21 cellular contexts compared by ENCODE assay signal in the genomic region with DNA sequence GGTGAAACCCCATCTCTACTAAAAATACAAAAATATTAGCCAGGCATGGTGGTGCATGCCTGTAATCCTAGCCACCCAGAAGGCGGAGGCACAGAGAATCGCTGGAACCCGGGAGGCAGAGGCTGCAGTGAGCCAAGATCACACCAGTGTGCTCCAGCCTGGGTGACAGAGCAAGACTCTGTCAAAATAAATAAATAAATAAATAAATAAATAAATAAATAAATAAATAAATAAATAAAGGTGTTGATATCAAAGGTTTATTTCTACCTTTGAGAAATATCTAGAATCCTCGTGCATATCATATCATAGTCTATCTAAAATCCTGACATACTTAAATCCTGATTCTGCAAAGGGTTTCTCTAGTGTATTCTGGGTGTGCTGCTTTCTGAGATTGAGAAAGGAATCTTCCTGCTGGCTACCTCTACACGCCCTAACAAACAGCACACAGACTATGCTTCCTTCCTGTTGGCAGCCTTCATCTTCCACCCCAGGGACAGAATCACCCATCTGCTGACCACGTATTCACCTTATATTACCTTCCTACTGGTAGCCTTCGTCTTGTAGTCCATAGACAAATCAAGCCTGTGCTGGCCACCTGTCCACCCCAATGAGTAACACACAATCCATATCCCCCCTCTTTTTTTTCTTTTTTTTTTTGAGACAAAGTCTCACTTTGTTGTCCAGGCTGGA. TPM values are rescaled to one million over a fixed set of nuclear protein-coding genes. Genes with fewer than 3 reads are reported as not detected.
A peak's percentile ranks its signal among the peaks of the same experiment; 100 is the strongest.
DNase-seq lines count a peak whose midpoint lies in the region; ATAC-seq and TF ChIP-seq lines count a peak whose summit lies in the region.
"Had no signal": no experiment of that assay in that cellular context is flagged by ENCODE, and none has a peak within 500 bp of the region (broad histone marks: within the 10 kb centered on the region; RNA-seq: fewer than 3 reads in every experiment).

No MANE protein-coding gene starts in this region.

- CTCF ChIA-PET in HEK293 (lab: Yijun Ruan, JAX) (interaction anchor here (0.6 to 1.0 kb wide), 3 partner anchors 16 to 1140 kb away, joined by 3 to 6 read pairs (median 3); no protein-coding TSS in a partner anchor), Panc1 (lab: Charles Lee) (no interaction called here)

- H3K36me3 ChIP-seq in HEK293 (ENCODE audit: control insufficient read depth in 2 of 2, insufficient read depth in 1 of 2, low read length in 2 of 2): no peaks in the 10 kb centered on the region
- H3K36me3 ChIP-seq in Panc1 (ENCODE audit: control insufficient read depth, insufficient read depth, low read length): no peaks in the 10 kb centered on the region
- no peaks in the 10 kb centered on the region for H3K36me3 ChIP-seq in gastrocnemius medialis
- H3K36me3 ChIP-seq: brain microvascular endothelial cell, neutrophil had no signal

- DNase-seq in Panc1 (ENCODE audit: low read depth, low spot score): no peak
- no peak for DNase-seq in epithelial cell of prostate (ENCODE audit: low read depth, low spot score)
- no peak for DNase-seq in gastrocnemius medialis
- DNase-seq in activated CD4-positive, alpha-beta T cell treated with anti-CD3 and anti-CD28 coated beads, Interleukin-2, amount 50 U/mL, for 48 hours: no peak
- DNase-seq in NCI-H510A (lab: John Stamatoyannopoulos, UW): no peak
- DNase-seq: activated CD4-positive, CD25-positive, alpha-beta regulatory T cell treated with anti-CD3 and anti-CD28 coated beads, Interleukin-2, amount 50 U/mL, for 72 hours; activated gamma-delta T cell; activated naive CD8-positive, alpha-beta T cell treated with anti-CD3 and anti-CD28 coated beads, Interleukin-2, amount 50 U/mL, for 24 hours; activated T-cell treated with anti-CD3 and anti-CD28 coated beads, Interleukin-2, amount 50 U/mL, for 1 hour; brain microvascular endothelial cell; CD4-positive, alpha-beta T cell; GOT3; MG63; NCI-H1417; NCI-H446; small intestine; stimulated activated CD4-positive, alpha-beta T cell treated with anti-CD3 and anti-CD28 coated beads, Interleukin-2, amount 100 ng/mL, for 24 hours had no signal

- in situ Hi-C loops in Panc1 (cut with HindIII; ENCODE audit: low pct_unique_long_range_greater_than_20kb, low sequenced_read_pairs): no loop called here
- in situ Hi-C loops in gastrocnemius medialis (cut with MboI; ENCODE audit: low sequenced_read_pairs in 4 of 4): no loop called here

- H3K4me1 ChIP-seq in HEK293 (ENCODE audit: control insufficient read depth, insufficient read depth, low read length): peaks cover 19% of the 10 kb centered on the region
- peaks cover 95% of the 10 kb centered on the region for H3K4me1 ChIP-seq in Panc1 (ENCODE audit: control insufficient read depth, insufficient read depth, low read length)
- H3K4me1 ChIP-seq in gastrocnemius medialis: peaks cover 7 to 40% of the 10 kb centered on the region in 2 donors

- H3K9me3 ChIP-seq in HEK293 (ENCODE audit: control insufficient read depth, insufficient read depth, low read depth, low read length): no peaks in the 10 kb centered on the region
- H3K9me3 ChIP-seq in Panc1 (ENCODE audit: control insufficient read depth, insufficient read depth, low read depth, low read length): no peaks in the 10 kb centered on the region
- H3K9me3 ChIP-seq in gastrocnemius medialis: no peaks in the 10 kb centered on the region
- H3K9me3 ChIP-seq: MG63, neutrophil had no signal

- TF ChIP-seq POLR2A in gastrocnemius medialis (IDR thresholded peaks at IDR 0.05): no peak

- no TSS peak for BruUV-seq in Panc1 (replicated peaks; lab: Mats Ljungman, UMichigan)

- H3K27me3 ChIP-seq in Panc1 (ENCODE audit: control insufficient read depth, insufficient read depth, low read length) (no peaks in the 10 kb centered on the region), gastrocnemius medialis (no peaks in the 10 kb centered on the region)
- H3K27me3 ChIP-seq: brain microvascular endothelial cell, MG63, neutrophil had no signal

- H3K4me3 ChIP-seq in HEK293 (ENCODE audit: low read depth, low read length) (no peak overlapping the region), Panc1 (ENCODE audit: low read depth in 2 of 2, low read length in 2 of 2) (peak overlapping the region in 1 of 2 experiments; percentile 28; a peak in 2 of 4 replicates), gastrocnemius medialis (no peak overlapping the region)
- H3K4me3 ChIP-seq: coronary artery, MG63 had no signal

- intact Hi-C loops in Panc1 (cut with micrococcal nuclease; ENCODE audit: unreplicated experiment): no loop called here
- intact Hi-C loops in gastrocnemius medialis (cut with DNase I; ENCODE audit: low total_unique reads): no loop called here

- ATAC-seq in Panc1: peak; percentile 39
- ATAC-seq in gastrocnemius medialis: peak in 1 of 2 donors; percentile 34
- ATAC-seq in HG02938 (IDR thresholded peaks at IDR 0.05; ENCODE audit: unreplicated experiment): no peak
- ATAC-seq: activated naive CD8-positive, alpha-beta T cell treated with anti-CD3 and anti-CD28 coated beads, Interleukin-2, amount 50 U/mL, for 24 hours had no signal

- no peak overlapping the region for H3K27ac ChIP-seq in HEK293 (ENCODE audit: extremely low read depth, low read depth, low read length)
- peak overlapping the region; percentile 100 for H3K27ac ChIP-seq in Panc1 (ENCODE audit: low read length)
- peak overlapping the region; percentile 21 for H3K27ac ChIP-seq in epithelial cell of prostate
- peak overlapping the region; percentile 41 to 70 (median 52) for H3K27ac ChIP-seq in gastrocnemius medialis
- H3K27ac ChIP-seq: brain microvascular endothelial cell, coronary artery, neutrophil had no signal

- POLR2A ChIA-PET in HEK293 (lab: Yijun Ruan, JAX) (no interaction called here), Panc1 (lab: Charles Lee) (interaction anchor here (1.1 to 2.7 kb wide), 2 partner anchors 16 to 17 kb away, joined by 13 to 17 read pairs; no protein-coding TSS in a partner anchor)

- TF ChIP-seq CTCF in HEK293 (tag by site-specific recombination; IDR thresholded peaks at IDR 0.05) (no peak), Panc1 (IDR thresholded peaks at IDR 0.05) (no peak), gastrocnemius medialis (IDR thresholded peaks at IDR 0.05 in 4 of 5, conservative IDR thresholded peaks at IDR 0.05 in 1 of 5) (no peak)

TF ChIP-seq in HEK293, 187 proteins besides CTCF, POLR2A, EP300 and RAD21 (continues in another document):
- no peak for TF ChIP-seq ZSCAN16 (tag by site-specific recombination; IDR thresholded peaks at IDR 0.05)
- peak; percentile 100 for TF ChIP-seq ZNF555 (tag by site-specific recombination; conservative IDR thresholded peaks at IDR 0.05)
- TF ChIP-seq, protein P1, sequence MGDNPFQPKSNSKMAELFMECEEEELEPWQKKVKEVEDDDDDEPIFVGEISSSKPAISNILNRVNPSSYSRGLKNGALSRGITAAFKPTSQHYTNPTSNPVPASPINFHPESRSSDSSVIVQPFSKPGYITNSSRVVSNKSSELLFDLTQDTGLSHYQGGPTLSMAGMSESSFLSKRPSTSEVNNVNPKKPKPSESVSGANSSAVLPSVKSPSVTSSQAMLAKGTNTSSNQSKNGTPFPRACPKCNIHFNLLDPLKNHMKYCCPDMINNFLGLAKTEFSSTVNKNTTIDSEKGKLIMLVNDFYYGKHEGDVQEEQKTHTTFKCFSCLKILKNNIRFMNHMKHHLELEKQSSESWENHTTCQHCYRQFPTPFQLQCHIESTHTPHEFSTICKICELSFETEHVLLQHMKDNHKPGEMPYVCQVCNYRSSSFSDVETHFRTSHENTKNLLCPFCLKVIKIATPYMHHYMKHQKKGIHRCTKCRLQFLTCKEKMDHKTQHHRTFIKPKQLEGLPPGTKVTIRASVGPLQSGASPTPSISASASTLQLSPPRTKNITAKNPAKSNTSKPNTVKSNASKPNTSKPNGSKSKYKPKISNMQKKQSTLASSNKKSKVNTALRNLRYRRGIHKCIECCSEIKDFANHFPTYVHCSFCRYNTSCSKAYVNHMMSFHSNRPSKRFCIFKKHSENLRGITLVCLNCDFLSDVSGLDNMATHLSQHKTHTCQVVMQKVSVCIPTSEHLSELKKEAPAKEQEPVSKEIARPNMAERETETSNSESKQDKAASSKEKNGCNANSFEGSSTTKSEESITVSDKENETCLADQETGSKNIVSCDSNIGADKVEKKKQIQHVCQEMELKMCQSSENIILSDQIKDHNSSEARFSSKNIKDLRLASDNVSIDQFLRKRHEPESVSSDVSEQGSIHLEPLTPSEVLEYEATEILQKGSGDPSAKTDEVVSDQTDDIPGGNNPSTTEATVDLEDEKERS (tag by site-specific recombination; IDR thresholded peaks at IDR 0.05): no peak
- TF ChIP-seq ZNF10 (tag by site-specific recombination; IDR thresholded peaks at IDR 0.05): no peak
- TF ChIP-seq ZNF629 (tag by site-specific recombination; IDR thresholded peaks at IDR 0.05): peak; percentile 87
- TF ChIP-seq GLIS2 (tag by site-specific recombination; IDR thresholded peaks at IDR 0.05): no peak
- TF ChIP-seq ZFP69B (tag by site-specific recombination; IDR thresholded peaks at IDR 0.05): no peak

RNA-seq across cellular contexts. Expression of a gene that starts 8.7 kb away (rescaled TPM):
- total RNA-seq in Panc1 (2021; ENCODE audit: unreplicated experiment) (274 TPM), gastrocnemius medialis (100 to 1,000 TPM in 3 of 4 donors, 10 to 100 TPM in 1; 84.7 to 203 (median 150) TPM)
- polyA plus RNA-seq in Panc1 (2012; ENCODE audit: insufficient read length): 97.4 TPM
